In the genomic region with DNA sequence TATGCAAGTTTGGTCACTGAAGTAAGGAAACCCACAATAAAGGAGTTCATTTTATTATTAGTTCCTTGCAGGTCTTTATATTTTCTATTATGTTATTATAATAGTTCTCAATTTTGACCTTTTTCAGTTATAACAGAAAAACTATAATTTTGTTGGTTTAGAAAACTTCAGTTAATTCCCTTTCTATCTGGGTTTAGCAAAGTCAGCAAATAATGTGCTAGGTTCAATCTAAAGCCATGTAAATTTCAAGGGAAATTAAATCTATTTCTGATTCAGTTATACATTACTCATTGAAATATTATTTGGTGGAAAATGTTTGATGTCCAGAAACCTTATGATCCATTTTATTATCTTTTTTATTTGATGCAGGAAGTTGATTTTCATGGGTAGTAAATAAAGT, we compare ENCODE assay signal across 33 cellular contexts. TPM values are rescaled to one million over a fixed set of nuclear protein-coding genes. Genes with fewer than 3 reads are reported as not detected.
"Had no signal": no experiment of that assay in that cellular context is flagged by ENCODE, and none has a peak within 500 bp of the region (broad histone marks: within the 10 kb centered on the region; RNA-seq: fewer than 3 reads in every experiment).

No MANE protein-coding gene starts in this region.

- ATAC-seq: activated CD8-positive, alpha-beta memory T cell treated with anti-CD3 and anti-CD28 coated beads, Interleukin-2, amount 10 ng/mL, durations not matched to agents 7 days and 5 days; activated CD8-positive, alpha-beta T cell treated with anti-CD3 and anti-CD28 coated beads, Interleukin-2, amount 10 ng/mL, durations not matched to agents 7 days and 5 days; activated naive CD4-positive, alpha-beta T cell treated with anti-CD3 and anti-CD28 coated beads, Interleukin-2, amount 50 U/mL, for 72 hours; activated T-helper 17 cell treated with anti-CD3 and anti-CD28 coated beads, Interleukin-2, amount 50 U/mL, for 72 hours; body of pancreas had no signal

- H3K27ac ChIP-seq: adrenal gland, body of pancreas, brain microvascular endothelial cell, breast epithelium, VCaP had no signal

- H3K27me3 ChIP-seq: adrenal gland, body of pancreas, brain microvascular endothelial cell, breast epithelium had no signal

- FAIRE-seq: astrocyte, colon, TTC549 had no signal

- H3K4me1 ChIP-seq: adrenal gland, body of pancreas, breast epithelium had no signal

- H3K9me3 ChIP-seq: adrenal gland, body of pancreas, breast epithelium had no signal

- DNase-seq: activated B cell treated with CpG ODN at 0.5 μM for 24 hours; activated CD4-positive, alpha-beta memory T cell treated with anti-CD3 and anti-CD28 coated beads, Interleukin-2, amount 10 ng/mL, durations not matched to agents 7 days and 5 days; activated CD4-positive, alpha-beta T cell treated with anti-CD3 and anti-CD28 coated beads for 4 hours; activated CD4-positive, alpha-beta T cell treated with anti-CD3 and anti-CD28 coated beads, Interleukin-2, amount 10 ng/mL, durations not matched to agents 24 days and 14 days; activated CD4-positive, alpha-beta T cell treated with anti-CD3 and anti-CD28 coated beads, Interleukin-2, amount 50 U/mL, for 48 hours; activated CD4-positive, CD25-positive, alpha-beta regulatory T cell treated with anti-CD3 and anti-CD28 coated beads, Interleukin-2, amount 50 U/mL, for 72 hours; activated CD8-positive, alpha-beta memory T cell treated with anti-CD3 and anti-CD28 coated beads for 24 hours; activated CD8-positive, alpha-beta memory T cell treated with anti-CD3 and anti-CD28 coated beads, Interleukin-2, amount 10 ng/mL, durations not matched to agents 7 days and 5 days; activated CD8-positive, alpha-beta memory T cell treated with anti-CD3 and anti-CD28 coated beads, Interleukin-2, amount 50 U/mL, for 48 hours; activated CD8-positive, alpha-beta T cell treated with anti-CD3 and anti-CD28 coated beads, Interleukin-2, amount 10 ng/mL, durations not matched to agents 7 days and 5 days; activated effector memory CD4-positive, alpha-beta T cell treated with anti-CD3 and anti-CD28 coated beads, Interleukin-2, amount 50 U/mL, for 16 hours; activated gamma-delta T cell treated with Interleukin-2 at 50 U/mL for 16 hours; activated naive CD4-positive, alpha-beta T cell; activated naive CD4-positive, alpha-beta T cell treated with anti-CD3 and anti-CD28 coated beads for 36 hours; activated naive CD4-positive, alpha-beta T cell treated with anti-CD3 and anti-CD28 coated beads, Interleukin-2, amount 50 U/mL, for 16 hours; activated naive CD8-positive, alpha-beta T cell treated with anti-CD3 and anti-CD28 coated beads for 36 hours; activated T-cell treated with anti-CD3 and anti-CD28 coated beads, Interleukin-2, amount 50 U/mL, for 24 hours; activated T-cell treated with anti-CD3 and anti-CD28 coated beads, Interleukin-2, amount 50 U/mL, for 48 hours; adrenal gland; amniotic stem cell; aorta; body of pancreas; brain microvascular endothelial cell; central memory CD4-positive, alpha-beta T cell; T-helper 2 cell; T-helper 9 cell had no signal

- H3K36me3 ChIP-seq: adrenal gland, brain microvascular endothelial cell, breast epithelium had no signal

- H3K4me3 ChIP-seq: adrenal gland, body of pancreas, breast epithelium had no signal

RNA-seq across cellular contexts. Expression of gene MYL1, which starts 43.7 kb away (rescaled TPM):
- total RNA-seq: activated B cell treated with CpG ODN at 0.5 μM for 24 hours; activated CD4-positive, alpha-beta memory T cell treated with anti-CD3 and anti-CD28 coated beads, Interleukin-2, amount 10 ng/mL, durations not matched to agents 7 days and 5 days; activated CD4-positive, alpha-beta T cell treated with anti-CD3 and anti-CD28 coated beads, Interleukin-2, amount 10 ng/mL, durations not matched to agents 24 days and 14 days; activated CD8-positive, alpha-beta memory T cell treated with anti-CD3 and anti-CD28 coated beads, Interleukin-2, amount 10 ng/mL, durations not matched to agents 7 days and 5 days; activated CD8-positive, alpha-beta T cell treated with anti-CD3 and anti-CD28 coated beads, Interleukin-2, amount 10 ng/mL, durations not matched to agents 7 days and 5 days; activated naive CD4-positive, alpha-beta T cell treated with anti-CD3 and anti-CD28 coated beads for 36 hours; activated naive CD4-positive, alpha-beta T cell treated with anti-CD3 and anti-CD28 coated beads, Interleukin-2, amount 50 U/mL, for 72 hours; activated naive CD8-positive, alpha-beta T cell treated with anti-CD3 and anti-CD28 coated beads for 36 hours; activated T-helper 17 cell treated with anti-CD3 and anti-CD28 coated beads, Interleukin-2, amount 50 U/mL, for 72 hours; aorta; body of pancreas; breast epithelium had no signal

RNA-seq across cellular contexts. Expression of gene ACADL, which starts 46.1 kb away (rescaled TPM):
- total RNA-seq: activated B cell treated with CpG ODN at 0.5 μM for 24 hours; activated CD4-positive, alpha-beta memory T cell treated with anti-CD3 and anti-CD28 coated beads, Interleukin-2, amount 10 ng/mL, durations not matched to agents 7 days and 5 days; activated CD4-positive, alpha-beta T cell treated with anti-CD3 and anti-CD28 coated beads, Interleukin-2, amount 10 ng/mL, durations not matched to agents 24 days and 14 days; activated CD8-positive, alpha-beta memory T cell treated with anti-CD3 and anti-CD28 coated beads, Interleukin-2, amount 10 ng/mL, durations not matched to agents 7 days and 5 days; activated CD8-positive, alpha-beta T cell treated with anti-CD3 and anti-CD28 coated beads, Interleukin-2, amount 10 ng/mL, durations not matched to agents 7 days and 5 days; activated naive CD4-positive, alpha-beta T cell treated with anti-CD3 and anti-CD28 coated beads for 36 hours; activated naive CD4-positive, alpha-beta T cell treated with anti-CD3 and anti-CD28 coated beads, Interleukin-2, amount 50 U/mL, for 72 hours; activated naive CD8-positive, alpha-beta T cell treated with anti-CD3 and anti-CD28 coated beads for 36 hours; activated T-helper 17 cell treated with anti-CD3 and anti-CD28 coated beads, Interleukin-2, amount 50 U/mL, for 72 hours had no signal
